11 cellular contexts compared by ENCODE assay signal in genomic region chr12:52044284-52044983, GRCh38. TPM values are rescaled to one million over a fixed set of nuclear protein-coding genes. Genes with fewer than 3 reads are reported as not detected.
DNase-seq lines count a peak whose midpoint lies in the region; ATAC-seq, FAIRE-seq and TF ChIP-seq lines count a peak whose summit lies in the region.
"Had no signal": no experiment of that assay in that cellular context is flagged by ENCODE, and none has a peak within 500 bp of the region (broad histone marks: within the 10 kb centered on the region; RNA-seq: fewer than 3 reads in every experiment).

No MANE protein-coding gene starts in this region.

- ATAC-seq in left ventricle myocardium superior: peak; percentile 78
- ATAC-seq: naive thymus-derived CD4-positive, alpha-beta T cell had no signal

- TF ChIP-seq CTCF in AG09319 (IDR thresholded peaks at IDR 0.05; ENCODE audit: low read depth, low read length) (no peak), prostate gland (IDR thresholded peaks at IDR 0.05) (no peak)

- H3K9me3 ChIP-seq in prostate gland (no peaks in the 10 kb centered on the region), small intestine (ENCODE audit: control insufficient read depth, low read depth) (no peaks in the 10 kb centered on the region)

- H3K36me3 ChIP-seq in prostate gland: no peaks in the 10 kb centered on the region
- no peaks in the 10 kb centered on the region for H3K36me3 ChIP-seq in small intestine (ENCODE audit: control insufficient read depth in 2 of 2, insufficient read depth in 2 of 2, low read length in 2 of 2)

- FAIRE-seq in small intestine (lab: Jason Lieb, UNC): no peak

- H3K27me3 ChIP-seq in prostate gland (replicated peaks; ENCODE audit: insufficient read depth) (no peaks in the 10 kb centered on the region), small intestine (ENCODE audit: control insufficient read depth in 2 of 2, insufficient read depth in 2 of 2, low read length in 2 of 2) (no peaks in the 10 kb centered on the region)

- H3K4me3 ChIP-seq in prostate gland (peak overlapping the region in 1 of 2 donors; percentile 2), small intestine (ENCODE audit: low read depth in 1 of 2, low read length in 2 of 2) (no peak overlapping the region)

- intact Hi-C loops in left ventricle myocardium superior (cut with micrococcal nuclease) (no loop called here), prostate gland (cut with DNase I) (no loop called here)

- DNase-seq in AG09319 (ENCODE audit: extremely low read depth, low read depth) (peak; percentile 96), astrocyte of the hippocampus (ENCODE audit: low read depth, low spot score) (peak; percentile 91), left ventricle myocardium superior (peak; percentile 93), prostate gland (ENCODE audit: low spot score) (peak; percentile 94), SKM-1 (lab: John Stamatoyannopoulos, UW; ENCODE audit: unreplicated experiment) (no peak), NCI-H128 (lab: John Stamatoyannopoulos, UW; ENCODE audit: unreplicated experiment) (no peak), small intestine (no peak), D341Med (ENCODE audit: low spot score) (no peak)
- DNase-seq: activated CD4-positive, alpha-beta T cell treated with anti-CD3 and anti-CD28 coated beads, Interleukin-2, amount 10 ng/mL, durations not matched to agents 7 days and 5 days; effector CD8-positive, alpha-beta T cell; naive thymus-derived CD4-positive, alpha-beta T cell had no signal

- peak; percentile 43 for TF ChIP-seq POLR2A in prostate gland (IDR thresholded peaks at IDR 0.05)

- H3K4me1 ChIP-seq in prostate gland (replicated peaks): peaks cover 24% of the 10 kb centered on the region
- peaks cover 2 to 12% of the 10 kb centered on the region in 2 donors for H3K4me1 ChIP-seq in small intestine (ENCODE audit: control insufficient read depth in 2 of 2, insufficient read depth in 1 of 2, low read depth in 1 of 2, low read length in 1 of 2)

- 18% methylated on average over 18 of the region's 18 CpGs for WGBS in prostate gland
- 69 to 79% (median 76%) methylated on average over 18 of the region's 18 CpGs for WGBS in small intestine, 3 donors

- H3K27ac ChIP-seq in prostate gland (peak overlapping the region; percentile 97 to 98), small intestine (ENCODE audit: low read depth in 1 of 2, low read length in 1 of 2) (peak overlapping the region in 1 of 2 donors; percentile 63)

RNA-seq across cellular contexts. Expression of gene NR4A1, which starts 6.8 kb away (rescaled TPM):
- total RNA-seq in left ventricle myocardium superior (58.9 TPM), prostate gland (100 to 1,000 TPM in 1 of 2 donors, 10 to 100 TPM in 1; 85.1 to 125 TPM)
- 100 to 1,000 TPM in 1 of 3 donors, 10 to 100 TPM in 1, 1 to 10 TPM in 1; 6.7 to 100 (median 15.1) TPM for polyA plus RNA-seq in small intestine

RNA-seq across cellular contexts. Expression of gene ATG101, which starts 25.3 kb away (rescaled TPM):
- 26.5 TPM for total RNA-seq in left ventricle myocardium superior
- total RNA-seq in prostate gland: 10 to 100 TPM; 60.0 to 64.1 TPM
- polyA plus RNA-seq in small intestine: 10 to 100 TPM; 49.2 to 65.1 (median 61.7) TPM

RNA-seq across cellular contexts. Expression of gene SMIM41, which starts 35.1 kb away (rescaled TPM):
- total RNA-seq in left ventricle myocardium superior: not detected
- 10 to 100 TPM in 1 of 2 donors, 1 to 10 TPM in 1; 7.5 to 30.2 TPM for total RNA-seq in prostate gland
- 1 to 10 TPM in 1 of 3 donors, under 1 TPM in 1, not detected in 1; 0.46 to 1.6 TPM for polyA plus RNA-seq in small intestine
- total RNA-seq: activated CD4-positive, alpha-beta T cell treated with anti-CD3 and anti-CD28 coated beads, Interleukin-2, amount 10 ng/mL, durations not matched to agents 7 days and 5 days had no signal
- polyA plus RNA-seq: naive thymus-derived CD4-positive, alpha-beta T cell had no signal

RNA-seq across cellular contexts. Expression of gene TAMALIN, which starts 37.7 kb away (rescaled TPM):
- 22.2 TPM for total RNA-seq in left ventricle myocardium superior
- total RNA-seq in prostate gland: 10 to 100 TPM; 16.5 to 38.6 TPM
- polyA plus RNA-seq in small intestine: 10 to 100 TPM in 2 of 3 donors, 1 to 10 TPM in 1; 3.8 to 32.5 (median 13.2) TPM

Comparison
In these comparisons a context has a peak if more than half of its experiments do, and no peak if none do; other contexts are left out.
1. DNase-seq: peak in AG09319 (single experiment), astrocyte of the hippocampus (single experiment), left ventricle myocardium superior (single experiment) and prostate gland (single experiment); none in SKM-1 (single experiment), NCI-H128 (single experiment), small intestine (single experiment) and D341Med (single experiment).